8 cellular contexts compared by ENCODE assay signal in the genomic region with DNA sequence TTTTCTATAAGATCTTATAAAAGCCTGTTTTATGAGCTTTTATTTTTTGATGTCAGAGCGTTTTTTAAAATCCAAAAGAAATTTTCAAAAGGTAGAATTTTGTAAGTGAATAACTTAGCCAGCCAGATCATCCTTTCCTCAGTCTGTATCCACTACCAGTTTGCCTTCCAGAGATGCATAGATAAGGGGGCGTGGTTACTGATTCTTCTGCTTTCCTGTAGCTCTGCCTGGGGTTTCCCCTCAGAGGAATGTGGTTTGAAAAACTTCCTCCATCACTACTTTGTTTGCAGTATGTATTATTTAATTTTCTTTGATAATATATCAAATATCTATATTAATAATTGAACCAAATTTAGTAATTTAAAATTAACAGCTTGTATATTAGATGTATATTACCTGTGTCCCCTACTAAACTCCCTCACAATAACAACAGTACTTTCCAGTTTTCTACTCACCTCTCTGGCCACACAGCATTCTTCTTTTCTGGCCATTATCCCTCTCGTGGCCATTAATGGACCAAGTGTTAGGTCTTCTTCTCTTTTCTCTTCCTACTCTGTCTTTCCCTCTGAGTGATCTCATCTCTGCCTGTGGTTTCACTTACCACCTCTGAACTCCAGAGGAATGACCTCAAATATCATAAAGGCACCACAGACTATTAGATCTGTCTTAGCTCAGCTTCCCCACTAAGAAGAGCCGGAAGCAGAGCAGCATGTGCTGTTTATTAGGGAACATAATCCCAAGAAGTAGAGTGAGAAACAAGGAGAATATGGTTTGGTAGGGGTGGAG.
DNase-seq lines count a peak whose midpoint lies in the region; ATAC-seq lines count a peak whose summit lies in the region.

No MANE protein-coding gene starts in this region.

- H2AFZ ChIP-seq in mesenchymal stem cell (ENCODE audit: low read depth, low read length): no peak overlapping the region

- peaks cover 31% of the 10 kb centered on the region for H3K79me1 ChIP-seq in mesenchymal stem cell (replicated peaks; ENCODE audit: low read length, poor library complexity, severe bottlenecking)

- H3K4me1 ChIP-seq in SJCRH30 (peaks cover 18% of the 10 kb centered on the region), mesenchymal stem cell (ENCODE audit: control insufficient read depth, insufficient read depth, low read depth, low read length) (peaks cover 2% of the 10 kb centered on the region)

- H2AK5ac ChIP-seq in mesenchymal stem cell (ENCODE audit: low read length, severe bottlenecking): no peak overlapping the region

- H3K9ac ChIP-seq in mesenchymal stem cell (ENCODE audit: low read length): no peak overlapping the region

- no peak overlapping the region for H3K14ac ChIP-seq in mesenchymal stem cell (ENCODE audit: low read length in 2 of 2)

- H3K27me3 ChIP-seq in SJCRH30: no peaks in the 10 kb centered on the region
- H3K27me3 ChIP-seq in mesenchymal stem cell (ENCODE audit: control insufficient read depth in 1 of 2, insufficient read depth in 1 of 2, low read length in 2 of 2): no peaks in the 10 kb centered on the region

- 83% methylated on average over 2 of the region's 4 CpGs for WGBS in mesenchymal stem cell

- H3K4ac ChIP-seq in mesenchymal stem cell (ENCODE audit: low read depth in 1 of 2, low read length in 2 of 2): no peak overlapping the region

- no peak overlapping the region for H2BK5ac ChIP-seq in mesenchymal stem cell (ENCODE audit: low read depth, low read length, poor library complexity, severe bottlenecking)

- no peak overlapping the region for H4K8ac ChIP-seq in mesenchymal stem cell (ENCODE audit: low read length)

- DNase-seq in SJCRH30: peak; percentile 47 to 76
- peak; percentile 58 for DNase-seq in mesenchymal stem cell
- DNase-seq in Right ventricle myocardium inferior (ENCODE audit: missing footprints): no peak
- no peak for DNase-seq in stimulated activated naive CD4-positive, alpha-beta T cell treated with Interleukin-2 at 50 U/mL for 16 hours (lab: John Stamatoyannopoulos, UW)
- DNase-seq in NCI-H446 treated with DMSO at 0.1 percent for 48 hours (lab: John Stamatoyannopoulos, UW): no peak

- intact Hi-C loops in Right ventricle myocardium inferior (cut with DNase I): no loop called here

- no peak overlapping the region for H3K4me2 ChIP-seq in mesenchymal stem cell (ENCODE audit: low read length, poor library complexity, severe bottlenecking)

- H3K36me3 ChIP-seq in SJCRH30 (no peaks in the 10 kb centered on the region), mesenchymal stem cell (ENCODE audit: control insufficient read depth in 1 of 2, insufficient read depth in 2 of 2, low read depth in 1 of 2, low read length in 2 of 2) (no peaks in the 10 kb centered on the region)

- no peak overlapping the region for H3K4me3 ChIP-seq in SJCRH30
- no peak overlapping the region for H3K4me3 ChIP-seq in mesenchymal stem cell (ENCODE audit: insufficient read depth in 1 of 2, low read depth in 1 of 2, low read length in 2 of 2)

- no peak overlapping the region for H3K23ac ChIP-seq in mesenchymal stem cell (ENCODE audit: low read length in 2 of 2)

- no peak overlapping the region for H4K91ac ChIP-seq in mesenchymal stem cell (ENCODE audit: low read length)

- ATAC-seq in GM18867 (IDR thresholded peaks at IDR 0.05; ENCODE audit: unreplicated experiment) (peak; percentile 64), HG02852 (IDR thresholded peaks at IDR 0.05; ENCODE audit: unreplicated experiment) (peak; percentile 49), HG02973 (IDR thresholded peaks at IDR 0.05; ENCODE audit: unreplicated experiment) (no peak), Right ventricle myocardium inferior (no peak)

- H3K9me3 ChIP-seq in SJCRH30 (replicated peaks) (no peaks in the 10 kb centered on the region), mesenchymal stem cell (ENCODE audit: control insufficient read depth, low read length) (no peaks in the 10 kb centered on the region)

- H2BK120ac ChIP-seq in mesenchymal stem cell (ENCODE audit: low read depth, low read length): no peak overlapping the region

- H3K27ac ChIP-seq in SJCRH30 (no peak overlapping the region), mesenchymal stem cell (ENCODE audit: low read length, poor library complexity, severe bottlenecking) (peak overlapping the region; percentile 38)

- no peak overlapping the region for H2BK15ac ChIP-seq in mesenchymal stem cell (ENCODE audit: low read depth, poor library complexity, severe bottlenecking)

- no peak overlapping the region for H3K18ac ChIP-seq in mesenchymal stem cell (ENCODE audit: low read depth in 1 of 2, low read length in 2 of 2)

- H2BK12ac ChIP-seq in mesenchymal stem cell (ENCODE audit: low read length in 2 of 2): no peak overlapping the region

Comparison
In these comparisons a context has a peak if more than half of its experiments do, and no peak if none do; other contexts are left out.
1. ATAC-seq: peak in GM18867 (single experiment) and HG02852 (single experiment); none in HG02973 (single experiment) and Right ventricle myocardium inferior (single experiment).
2. DNase-seq: peak in SJCRH30 (2 of 2) and mesenchymal stem cell (single experiment); none in Right ventricle myocardium inferior (single experiment), stimulated activated naive CD4-positive, alpha-beta T cell treated with Interleukin-2 at 50 U/mL for 16 hours (single experiment) and NCI-H446 treated with DMSO at 0.1 percent for 48 hours (single experiment).